In genomic region chr9:136283291-136284235, GRCh38 we compare ENCODE assay signal across 8 cellular contexts. TPM values are rescaled to one million over a fixed set of nuclear protein-coding genes. Genes with fewer than 3 reads are reported as not detected.
A peak's percentile ranks its signal among the peaks of the same experiment; 100 is the strongest.
DNase-seq lines count a peak whose midpoint lies in the region; ATAC-seq, FAIRE-seq and TF ChIP-seq lines count a peak whose summit lies in the region.

No MANE protein-coding gene starts in this region.

- peak; percentile 97 for DNase-seq in GM12891 (ENCODE audit: insufficient read length, low spot score)
- DNase-seq in NCI-H526 (lab: John Stamatoyannopoulos, UW): peak; percentile 40 to 78
- DNase-seq in activated CD4-positive, alpha-beta memory T cell treated with anti-CD3 and anti-CD28 coated beads for 36 hours: peak; percentile 82
- DNase-seq in effector CD8-positive, alpha-beta T cell (lab: John Stamatoyannopoulos, UW): peak; percentile 49
- DNase-seq in memory B cell (ENCODE audit: low spot score in 2 of 2): peak; percentile 86 to 90
- DNase-seq in stimulated activated CD8-positive, alpha-beta memory T cell treated with anti-CD3 and anti-CD28 coated beads, Interleukin-12 subunit alpha, Interleukin-12 subunit beta, amount 100 ng/mL, for 1 hour (ENCODE audit: low read depth): peak; percentile 44

- H3K4me1 Mint-ChIP-seq in activated CD4-positive, alpha-beta memory T cell treated with anti-CD3 and anti-CD28 coated beads for 36 hours (ENCODE audit: low read depth): peaks cover 5% of the 10 kb centered on the region
- peaks cover 11% of the 10 kb centered on the region for H3K4me1 Mint-ChIP-seq in memory B cell

- no peak for TF ChIP-seq POLR2A in GM12891 (IDR thresholded peaks at IDR 0.05; ENCODE audit: low read depth, low read length)

- H3K27me3 Mint-ChIP-seq in activated CD4-positive, alpha-beta memory T cell treated with anti-CD3 and anti-CD28 coated beads for 36 hours: peaks cover 4% of the 10 kb centered on the region
- H3K27me3 Mint-ChIP-seq in memory B cell: peaks cover 11% of the 10 kb centered on the region

- H3K36me3 Mint-ChIP-seq in activated CD4-positive, alpha-beta memory T cell treated with anti-CD3 and anti-CD28 coated beads for 36 hours: no peaks in the 10 kb centered on the region
- H3K36me3 Mint-ChIP-seq in memory B cell: no peaks in the 10 kb centered on the region

- H3K4me3 Mint-ChIP-seq in activated CD4-positive, alpha-beta memory T cell treated with anti-CD3 and anti-CD28 coated beads for 36 hours: no peak overlapping the region
- H3K4me3 Mint-ChIP-seq in memory B cell: peak overlapping the region; percentile 76

- no peak for FAIRE-seq in GM12891 (lab: Jason Lieb, UNC)

- intact Hi-C loops in activated CD4-positive, alpha-beta memory T cell treated with anti-CD3 and anti-CD28 coated beads for 36 hours (cut with micrococcal nuclease): loop anchor here (1.0 kb wide), 1 partner anchor 113 kb away; no protein-coding TSS in a partner anchor

- POLR2A ChIA-PET in activated CD4-positive, alpha-beta memory T cell treated with anti-CD3 and anti-CD28 coated beads for 36 hours (lab: Charles Lee): no interaction called here

- no peak overlapping the region for H3K27ac Mint-ChIP-seq in activated CD4-positive, alpha-beta memory T cell treated with anti-CD3 and anti-CD28 coated beads for 36 hours
- no peak overlapping the region for H3K27ac Mint-ChIP-seq in memory B cell

- no peaks in the 10 kb centered on the region for H3K9me3 Mint-ChIP-seq in activated CD4-positive, alpha-beta memory T cell treated with anti-CD3 and anti-CD28 coated beads for 36 hours
- H3K9me3 Mint-ChIP-seq in memory B cell: no peaks in the 10 kb centered on the region

- ATAC-seq in HG03139 (IDR thresholded peaks at IDR 0.05; ENCODE audit: unreplicated experiment) (peak; percentile 61), memory B cell (ENCODE audit: low read depth) (peak; percentile 90), GM21528 (IDR thresholded peaks at IDR 0.05; ENCODE audit: low FRiP score, unreplicated experiment) (no peak)

- CTCF ChIA-PET in activated CD4-positive, alpha-beta memory T cell treated with anti-CD3 and anti-CD28 coated beads for 36 hours (lab: Charles Lee): interaction anchor here (0.6 to 3.8 kb wide), 7 partner anchors 8 to 151 kb away, joined by 3 to 19 read pairs (median 3); no protein-coding TSS in a partner anchor

TF ChIP-seq in GM12891, 5 proteins besides CTCF, POLR2A, EP300 and RAD21:
- TF ChIP-seq TAF1 (IDR thresholded peaks at IDR 0.05; ENCODE audit: low read depth, low read length) (no peak), PAX5 (IDR thresholded peaks at IDR 0.05; ENCODE audit: insufficient read depth, low read length, severe bottlenecking) (no peak), SPI1 (IDR thresholded peaks at IDR 0.05; ENCODE audit: low read depth, low read length) (no peak), POU2F2 (IDR thresholded peaks at IDR 0.05; ENCODE audit: low read depth, low read length) (no peak), POLR2AphosphoS5 (IDR thresholded peaks at IDR 0.05; ENCODE audit: low read depth, low read length) (no peak)

RNA-seq across cellular contexts. Expression of gene CCDC187, which starts 20.3 kb away (rescaled TPM):
- 0.03 TPM for polyA plus RNA-seq in GM12891 (2012; ENCODE audit: low read depth, missing spikeins)
- not detected for total RNA-seq in activated CD4-positive, alpha-beta memory T cell treated with anti-CD3 and anti-CD28 coated beads for 36 hours

RNA-seq across cellular contexts. Expression of gene QSOX2, which starts 38.0 kb away (rescaled TPM):
- polyA plus RNA-seq in GM12891 (2012; ENCODE audit: low read depth, missing spikeins): 8.2 TPM
- 10 to 100 TPM; 19.0 to 19.4 TPM for total RNA-seq in activated CD4-positive, alpha-beta memory T cell treated with anti-CD3 and anti-CD28 coated beads for 36 hours

RNA-seq across cellular contexts. Expression of gene GPSM1, which starts 43.8 kb away (rescaled TPM):
- 0.04 TPM for polyA plus RNA-seq in GM12891 (2012; ENCODE audit: low read depth, missing spikeins)
- total RNA-seq in activated CD4-positive, alpha-beta memory T cell treated with anti-CD3 and anti-CD28 coated beads for 36 hours: 10 to 100 TPM; 10.6 to 11.3 TPM

Comparison
In these comparisons a context has a peak if more than half of its experiments do, and no peak if none do; other contexts are left out.
1. DNase-seq: peak in every context shown above with its lines; median percentile 97 in GM12891; 88 in memory B cell; 82 in activated CD4-positive, alpha-beta memory T cell treated with anti-CD3 and anti-CD28 coated beads for 36 hours; 59 in NCI-H526; 49 in effector CD8-positive, alpha-beta T cell; 44 in stimulated activated CD8-positive, alpha-beta memory T cell treated with anti-CD3 and anti-CD28 coated beads, Interleukin-12 subunit alpha, Interleukin-12 subunit beta, amount 100 ng/mL, for 1 hour.